ENCODE assay signal across 25 cellular contexts in genomic region chr1:208343226-208343625, GRCh38.
"Had no signal": no experiment of that assay in that cellular context is flagged by ENCODE, and none has a peak within 500 bp of the region (broad histone marks: within the 10 kb centered on the region; RNA-seq: fewer than 3 reads in every experiment).

No MANE protein-coding gene starts in this region.

- H3K27ac ChIP-seq: breast epithelium, colonic mucosa, Peyer's patch, SJSA1, VCaP had no signal

- H3K4me3 ChIP-seq: breast epithelium, colonic mucosa, MG63, Peyer's patch, SJSA1 had no signal

- H3K9me3 Mint-ChIP-seq: activated naive CD4-positive, alpha-beta T cell treated with anti-CD3 and anti-CD28 coated beads, Interleukin-2, amount 50 U/mL, for 24 hours; IgD-negative memory B cell; T-helper 1 cell treated with Interleukin-12 subunit alpha and Interleukin-12 subunit beta and Interleukin-4 antibody, amounts not matched to agents 30 μg/mL and 1 μg/mL, for 36 hours had no signal

- H3K36me3 Mint-ChIP-seq: activated naive CD4-positive, alpha-beta T cell treated with anti-CD3 and anti-CD28 coated beads, Interleukin-2, amount 50 U/mL, for 24 hours; IgD-negative memory B cell had no signal

- H3K36me3 ChIP-seq: breast epithelium, colonic mucosa, MG63, Peyer's patch, SJSA1 had no signal

- H3K4me1 Mint-ChIP-seq: activated CD4-positive, alpha-beta T cell treated with anti-CD3 and anti-CD28 coated beads for 36 hours; activated naive CD4-positive, alpha-beta T cell treated with anti-CD3 and anti-CD28 coated beads, Interleukin-2, amount 50 U/mL, for 24 hours; IgD-negative memory B cell had no signal

- H3K9me3 ChIP-seq: breast epithelium, colonic mucosa, MG63, Peyer's patch, SJSA1 had no signal

- H3K4me3 Mint-ChIP-seq: activated CD4-positive, alpha-beta T cell treated with anti-CD3 and anti-CD28 coated beads for 36 hours; activated CD8-positive, alpha-beta T cell treated with anti-CD3 and anti-CD28 coated beads, Interleukin-2, amount 10 ng/mL, durations not matched to agents 7 days and 5 days; activated naive CD4-positive, alpha-beta T cell treated with anti-CD3 and anti-CD28 coated beads, Interleukin-2, amount 50 U/mL, for 24 hours; IgD-negative memory B cell; T-helper 1 cell treated with Interleukin-12 subunit alpha and Interleukin-12 subunit beta and Interleukin-4 antibody, amounts not matched to agents 30 μg/mL and 1 μg/mL, for 36 hours had no signal

- ATAC-seq: activated CD4-positive, alpha-beta T cell treated with anti-CD3 and anti-CD28 coated beads for 36 hours; activated CD8-positive, alpha-beta T cell treated with anti-CD3 and anti-CD28 coated beads, Interleukin-2, amount 10 ng/mL, durations not matched to agents 7 days and 5 days had no signal

- DNase-seq: activated CD4-positive, alpha-beta T cell treated with anti-CD3 and anti-CD28 coated beads for 36 hours; activated CD8-positive, alpha-beta memory T cell treated with anti-CD3 and anti-CD28 coated beads, Interleukin-2, amount 50 U/mL, for 48 hours; activated CD8-positive, alpha-beta T cell treated with anti-CD3 and anti-CD28 coated beads, Interleukin-2, amount 10 ng/mL, durations not matched to agents 7 days and 5 days; activated naive CD4-positive, alpha-beta T cell; activated T-cell treated with anti-CD3 and anti-CD28 coated beads, Interleukin-2, amount 50 U/mL, for 1 hour; aorta; caudate nucleus; colonic mucosa; MG63; NCI-H1092 treated with DMSO at 0.1 percent for 48 hours; NCI-H1417 treated with DMSO at 0.1 percent for 48 hours; NCI-H1694 treated with DMSO at 0.1 percent for 48 hours; NCI-H2029 treated with DMSO at 0.1 percent for 48 hours; NCI-H345; NCI-H510A treated with DMSO at 0.1 percent for 48 hours; NCI-H69; NK-92 treated with Interleukin-12 subunit alpha and Interleukin-12 subunit beta, amount 100 ng/mL, for 24 hours; Peyer's patch; SHP77 had no signal

- H3K4me1 ChIP-seq: breast epithelium, colonic mucosa, Peyer's patch, SJSA1 had no signal

- H3K27me3 ChIP-seq: breast epithelium, colonic mucosa, Peyer's patch, SJSA1 had no signal

- H3K27ac Mint-ChIP-seq: activated CD4-positive, alpha-beta T cell treated with anti-CD3 and anti-CD28 coated beads for 36 hours; activated CD8-positive, alpha-beta T cell treated with anti-CD3 and anti-CD28 coated beads, Interleukin-2, amount 10 ng/mL, durations not matched to agents 7 days and 5 days; activated naive CD4-positive, alpha-beta T cell treated with anti-CD3 and anti-CD28 coated beads, Interleukin-2, amount 50 U/mL, for 24 hours; T-helper 1 cell treated with Interleukin-12 subunit alpha and Interleukin-12 subunit beta and Interleukin-4 antibody, amounts not matched to agents 30 μg/mL and 1 μg/mL, for 36 hours had no signal
